14 cellular contexts compared by ENCODE assay signal in the genomic region with DNA sequence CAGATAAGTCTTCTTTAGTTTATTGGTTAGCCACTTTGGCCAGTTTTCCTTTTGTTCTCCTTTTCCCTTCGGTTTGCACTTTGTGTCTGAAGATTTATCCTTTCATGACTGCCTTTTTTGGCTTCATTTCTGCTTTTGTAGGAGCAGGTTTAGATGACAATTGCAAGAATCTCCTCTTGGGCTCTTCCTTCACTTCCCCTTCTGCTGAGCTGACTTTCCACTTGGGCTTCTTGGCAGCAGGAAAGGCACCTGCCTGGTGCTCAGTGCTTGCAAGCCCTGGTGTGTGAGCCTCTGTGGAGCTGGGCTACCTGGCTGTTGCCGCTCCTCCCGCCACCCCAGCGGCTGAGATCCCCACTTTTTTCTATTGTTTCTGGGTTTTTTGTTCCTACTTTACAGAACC.
"Had no signal": no experiment of that assay in that cellular context is flagged by ENCODE, and none has a peak within 500 bp of the region (broad histone marks: within the 10 kb centered on the region; RNA-seq: fewer than 3 reads in every experiment).

No MANE protein-coding gene starts in this region.

- H3K36me3 ChIP-seq: right atrium auricular region had no signal

- FAIRE-seq: TTC549 had no signal

- H3K27ac ChIP-seq: right atrium auricular region had no signal

- DNase-seq: activated CD4-positive, alpha-beta memory T cell treated with anti-CD3 and anti-CD28 coated beads for 36 hours; activated CD4-positive, alpha-beta T cell treated with anti-CD3 and anti-CD28 coated beads for 1 hour; activated gamma-delta T cell treated with Interleukin-2 at 50 U/mL for 16 hours; activated naive CD8-positive, alpha-beta T cell treated with anti-CD3 and anti-CD28 coated beads for 36 hours; activated T-cell treated with anti-CD3 and anti-CD28 coated beads, Interleukin-2, amount 50 U/mL, for 4 hours; cerebellar nuclear complex; endodermal cell; erythroblast; hippocampal formation; posterior cingulate gyrus; stimulated activated naive CD4-positive, alpha-beta T cell had no signal

- H3K4me3 ChIP-seq: right atrium auricular region, smooth muscle cell had no signal
